ENCODE assay signal across 8 cellular contexts in genomic region chrX:154436597-154437397, GRCh38. TPM values are rescaled to one million over a fixed set of nuclear protein-coding genes. Genes with fewer than 3 reads are reported as not detected.
DNase-seq lines count a peak whose midpoint lies in the region; ATAC-seq and TF ChIP-seq lines count a peak whose summit lies in the region.

TSS of gene GDI1 (plus strand) at chrX:154437154. CDS start at chrX:154437255, 101 bp downstream.

- H3K9me3 ChIP-seq in A673 (ENCODE audit: low read depth, low read length, poor library complexity, severe bottlenecking) (no peaks in the 10 kb centered on the region), liver (ENCODE audit: control insufficient read depth in 4 of 4, low read length in 3 of 4) (no peaks in the 10 kb centered on the region)

- H3K36me3 ChIP-seq in A673 (ENCODE audit: insufficient read depth, low read length, poor library complexity, severe bottlenecking) (peaks cover 18% of the 10 kb centered on the region), liver (ENCODE audit: control insufficient read depth in 4 of 4, insufficient read depth in 3 of 4, low read depth in 1 of 4, low read length in 3 of 4) (peaks cover 3 to 13% (median 5%) of the 10 kb centered on the region in 4 donors)

- DNase-seq in A673 (ENCODE audit: low spot score) = peak; percentile 69
- DNase-seq in NCI-H1105 treated with DMSO at 0.1 percent for 48 hours (lab: John Stamatoyannopoulos, UW) = peak; percentile 63
- DNase-seq in activated CD4-positive, alpha-beta T cell treated with anti-CD3 and anti-CD28 coated beads for 36 hours = peak; percentile 71
- peak; percentile 65 for DNase-seq in dermis blood vessel endothelial cell
- DNase-seq in stimulated activated CD8-positive, alpha-beta memory T cell treated with anti-CD3 and anti-CD28 coated beads, Interleukin-12 subunit alpha, Interleukin-12 subunit beta, amount 100 ng/mL, for 1 hour (ENCODE audit: low read depth) = peak; percentile 26

- peak within 1 kb of the TSS; percentile 87 for H3K27ac Mint-ChIP-seq in activated CD4-positive, alpha-beta T cell treated with anti-CD3 and anti-CD28 coated beads for 36 hours

- no peaks in the 10 kb centered on the region for H3K27me3 ChIP-seq in A673 (replicated peaks; ENCODE audit: insufficient read depth, low read depth, low read length, poor library complexity)
- H3K27me3 ChIP-seq in liver (ENCODE audit: control insufficient read depth in 4 of 4, insufficient read depth in 4 of 4, low read length in 3 of 4) = no peaks in the 10 kb centered on the region

- ATAC-seq in GM18868 (IDR thresholded peaks at IDR 0.05; ENCODE audit: unreplicated experiment) = peak; percentile 39
- peak; percentile 76 for ATAC-seq in activated CD4-positive, alpha-beta T cell treated with anti-CD3 and anti-CD28 coated beads for 36 hours
- ATAC-seq in HG03095 (IDR thresholded peaks at IDR 0.05; ENCODE audit: unreplicated experiment) = no peak

- no peaks in the 10 kb centered on the region for H3K27me3 Mint-ChIP-seq in activated CD4-positive, alpha-beta T cell treated with anti-CD3 and anti-CD28 coated beads for 36 hours

- TF ChIP-seq CTCF in A673 (conservative IDR thresholded peaks at IDR 0.05; ENCODE audit: low read depth, low read length) = no peak
- no peak for TF ChIP-seq CTCF in liver (IDR thresholded peaks at IDR 0.05; ENCODE audit: low read depth, low read length, missing input control)

- H3K36me3 Mint-ChIP-seq in activated CD4-positive, alpha-beta T cell treated with anti-CD3 and anti-CD28 coated beads for 36 hours (ENCODE audit: low read depth) = peaks cover 17% of the 10 kb centered on the region

- intact Hi-C loops in A673 (cut with micrococcal nuclease; ENCODE audit: unreplicated experiment) = no loop called here
- intact Hi-C loops in activated CD4-positive, alpha-beta T cell treated with anti-CD3 and anti-CD28 coated beads for 36 hours (cut with DNase I, micrococcal nuclease) = loop anchor here in 1 of 2 experiments (1.0 to 2.0 kb wide), 6 partner anchors 22 to 80 kb away; partner anchors contain the start of genes FAM3A, LAGE3, PLXNA3 and RPL10

- POLR2A ChIA-PET in A673 (lab: Charles Lee; ENCODE audit: low non-redundant PET) = no interaction called here
- POLR2A ChIA-PET in activated CD4-positive, alpha-beta T cell treated with anti-CD3 and anti-CD28 coated beads for 36 hours (lab: Charles Lee) = no interaction called here

- H3K27ac ChIP-seq in A673 (ENCODE audit: low read depth, low read length, poor library complexity, severe bottlenecking) (peak within 1 kb of the TSS; percentile 90), liver (ENCODE audit: low read depth in 1 of 2, low read length in 2 of 2) (peak within 1 kb of the TSS; percentile 37 to 50)

- H3K4me3 ChIP-seq in A673 (ENCODE audit: low read depth, low read length, poor library complexity, severe bottlenecking) (peak within 1 kb of the TSS; percentile 57), liver (ENCODE audit: low read depth in 1 of 3, low read length in 3 of 3) (peak within 1 kb of the TSS; percentile 50 to 75 (median 75))

- no peaks in the 10 kb centered on the region for H3K9me3 Mint-ChIP-seq in activated CD4-positive, alpha-beta T cell treated with anti-CD3 and anti-CD28 coated beads for 36 hours (ENCODE audit: low read depth)

- H3K4me1 ChIP-seq in A673 (ENCODE audit: insufficient read depth, low read length, poor library complexity, severe bottlenecking) = peaks cover 11% of the 10 kb centered on the region
- H3K4me1 ChIP-seq in liver (ENCODE audit: control insufficient read depth in 4 of 4, insufficient read depth in 4 of 4, low read length in 3 of 4) = peaks cover 10 to 18% (median 14%) of the 10 kb centered on the region in 4 donors

- no peak within 1 kb of the TSS for H3K9ac ChIP-seq in liver (ENCODE audit: low read depth in 1 of 2, low read length in 2 of 2)

- peak within 1 kb of the TSS; percentile 83 for H3K4me3 Mint-ChIP-seq in activated CD4-positive, alpha-beta T cell treated with anti-CD3 and anti-CD28 coated beads for 36 hours

- no peak for TF ChIP-seq RAD21 in liver (IDR thresholded peaks at IDR 0.05)

- BruUV-seq in A673 (replicated peaks; lab: Mats Ljungman, UMichigan) = no TSS peak

- CTCF ChIA-PET in A673 (lab: Charles Lee) = no interaction called here
- CTCF ChIA-PET in activated CD4-positive, alpha-beta T cell treated with anti-CD3 and anti-CD28 coated beads for 36 hours (lab: Charles Lee) = interaction anchor here (0.5 kb wide), 1 partner anchor 119 kb away, joined by 3 read pairs; no protein-coding TSS in a partner anchor

- peaks cover 19% of the 10 kb centered on the region for H3K4me1 Mint-ChIP-seq in activated CD4-positive, alpha-beta T cell treated with anti-CD3 and anti-CD28 coated beads for 36 hours

- 2% methylated on average over 86 of the region's 118 CpGs for WGBS in liver

TF ChIP-seq in liver, 16 proteins besides CTCF, POLR2A, EP300 and RAD21:
- TF ChIP-seq ZBTB33 (IDR thresholded peaks at IDR 0.05) (no peak), HNF4G (IDR thresholded peaks at IDR 0.05) (no peak), TAF1 (conservative IDR thresholded peaks at IDR 0.05) (no peak), MAX (IDR thresholded peaks at IDR 0.05) (no peak), FOXA1 (IDR thresholded peaks at IDR 0.05) (no peak), EGR1 (IDR thresholded peaks at IDR 0.05; ENCODE audit: low read depth in 2 of 2) (no peak), REST (IDR thresholded peaks at IDR 0.05) (no peak), SP1 (IDR thresholded peaks at IDR 0.05) (no peak), ATF3 (IDR thresholded peaks at IDR 0.05) (no peak), HNF4A (conservative IDR thresholded peaks at IDR 0.05) (no peak), JUND (IDR thresholded peaks at IDR 0.05) (no peak), RXRA (IDR thresholded peaks at IDR 0.05) (no peak)

RNA-seq across cellular contexts. Expression of gene GDI1, which starts in this region (rescaled TPM):
- 137 and 139 TPM in 2 replicates for total RNA-seq in A673 (2021)
- total RNA-seq in activated CD4-positive, alpha-beta T cell treated with anti-CD3 and anti-CD28 coated beads for 36 hours = 100 to 1,000 TPM; 100 to 117 TPM
- total RNA-seq in dermis blood vessel endothelial cell = 50.7 and 75.9 TPM in 2 replicates
- total RNA-seq in liver = 10 to 100 TPM; 13.3 to 27.7 TPM
- 10 to 100 TPM; 12.8 to 35.6 TPM for polyA plus RNA-seq in liver
